Comparison of ENCODE assay signal across 14 cellular contexts in genomic region chr11:66915046-66915832, GRCh38. TPM values are rescaled to one million over a fixed set of nuclear protein-coding genes. Genes with fewer than 3 reads are reported as not detected.
DNase-seq lines count a peak whose midpoint lies in the region; ATAC-seq and TF ChIP-seq lines count a peak whose summit lies in the region.
"Had no signal": no experiment of that assay in that cellular context is flagged by ENCODE, and none has a peak within 500 bp of the region (broad histone marks: within the 10 kb centered on the region; RNA-seq: fewer than 3 reads in every experiment).

No MANE protein-coding gene starts in this region.

- H3K27me3 ChIP-seq in HUES48 (ENCODE audit: control insufficient read depth, insufficient read depth, low read length) (no peaks in the 10 kb centered on the region), psoas muscle (ENCODE audit: insufficient read depth in 3 of 3, low read length in 2 of 3) (no peaks in the 10 kb centered on the region)
- H3K27me3 ChIP-seq: sigmoid colon had no signal

- ATAC-seq in left colon (peak; percentile 25), psoas muscle (no peak)
- ATAC-seq: CD8-positive, alpha-beta T cell had no signal

- H3K9me3 ChIP-seq in HUES48 (ENCODE audit: control insufficient read depth, insufficient read depth, low read length) (no peaks in the 10 kb centered on the region), psoas muscle (no peaks in the 10 kb centered on the region)
- H3K9me3 ChIP-seq: sigmoid colon had no signal

- peak; percentile 61 for DNase-seq in astrocyte of the spinal cord (ENCODE audit: low read depth, low spot score)
- DNase-seq in left colon = no peak
- DNase-seq in activated gamma-delta T cell (lab: John Stamatoyannopoulos, UW) = no peak
- DNase-seq in GF-D8 (lab: John Stamatoyannopoulos, UW) = no peak
- DNase-seq in psoas muscle = no peak
- DNase-seq: activated naive CD4-positive, alpha-beta T cell treated with anti-CD3 and anti-CD28 coated beads, Interleukin-2, amount 10 ng/mL, durations not matched to agents 7 days and 5 days; CD8-positive, alpha-beta T cell; NCI-H226; sigmoid colon had no signal

- peak; percentile 10 for TF ChIP-seq CTCF in astrocyte of the spinal cord (IDR thresholded peaks at IDR 0.05; ENCODE audit: low read depth, low read length)
- no peak for TF ChIP-seq CTCF in psoas muscle (IDR thresholded peaks at IDR 0.05)

- H3K36me3 ChIP-seq in HUES48 (ENCODE audit: control insufficient read depth, insufficient read depth, low read length) (no peaks in the 10 kb centered on the region), psoas muscle (ENCODE audit: insufficient read depth in 1 of 2, low read depth in 1 of 2) (no peaks in the 10 kb centered on the region)
- H3K36me3 ChIP-seq: sigmoid colon had no signal

- H3K4me1 ChIP-seq in HUES48 (ENCODE audit: control insufficient read depth, insufficient read depth, low read length) = peaks cover 16% of the 10 kb centered on the region
- no peaks in the 10 kb centered on the region for H3K4me1 ChIP-seq in psoas muscle
- H3K4me1 ChIP-seq: sigmoid colon had no signal

- in situ Hi-C loops in astrocyte of the spinal cord (cut with HindIII; ENCODE audit: low sequenced_read_pairs) = no loop called here

- H3K4me3 ChIP-seq in HUES48 (ENCODE audit: low read depth, low read length) = no peak overlapping the region
- no peak overlapping the region for H3K4me3 ChIP-seq in astrocyte of the spinal cord (ENCODE audit: low read depth, low read length)
- H3K4me3 ChIP-seq in psoas muscle = no peak overlapping the region
- H3K4me3 ChIP-seq: sigmoid colon had no signal

- H3K27ac ChIP-seq in HUES48 (ENCODE audit: low read depth, low read length) (peak overlapping the region; percentile 33), temporal lobe (ENCODE audit: low read depth, low read length) (peak overlapping the region; percentile 88), psoas muscle (no peak overlapping the region)

- no peak overlapping the region for H3K9ac ChIP-seq in HUES48 (ENCODE audit: low read depth, low read length)

- intact Hi-C loops in left colon (cut with DNase I, micrococcal nuclease) (no loop called here), psoas muscle (cut with DNase I) (no loop called here)

- WGBS in psoas muscle, 3 donors = 81 to 88% (median 87%) methylated on average over 14 of the region's 14 CpGs

RNA-seq across cellular contexts. Expression of gene PC, which starts 42.9 kb away (rescaled TPM):
- total RNA-seq in left colon (10 to 100 TPM; 47.2 to 65.2 TPM), temporal lobe (11.1 TPM), psoas muscle (10 to 100 TPM; 16.7 to 33.0 (median 25.3) TPM)
- polyA plus RNA-seq in psoas muscle = 10 to 100 TPM; 11.1 to 48.8 (median 18.3) TPM

RNA-seq across cellular contexts. Expression of gene LRFN4, which starts 58.4 kb away (rescaled TPM):
- total RNA-seq in left colon (10 to 100 TPM; 32.7 to 46.3 TPM), temporal lobe (28.5 TPM), psoas muscle (10 to 100 TPM in 3 of 4 donors, 1 to 10 TPM in 1; 7.4 to 11.8 (median 10.7) TPM)
- 10 to 100 TPM in 2 of 3 donors, 1 to 10 TPM in 1; 8.5 to 16.6 (median 15.3) TPM for polyA plus RNA-seq in psoas muscle

RNA-seq across cellular contexts. Expression of gene C11orf86, which starts 59.9 kb away (rescaled TPM):
- total RNA-seq in left colon (10 to 100 TPM; 24.5 to 82.9 TPM), temporal lobe (not detected), psoas muscle (not detected)
- polyA plus RNA-seq in psoas muscle = under 1 TPM in 2 of 3 donors, not detected in 1; 0.04 to 0.10 TPM
- total RNA-seq: CD8-positive, alpha-beta T cell; myocyte; sigmoid colon; T-helper 2 cell treated with Interferon-gamma antibody and Interleukin-4, amounts not matched to agents 100 ng/mL and 5 ng/mL, for 36 hours had no signal
- polyA plus RNA-seq: keratinocyte had no signal

Comparison
In these comparisons a context has a peak if more than half of its experiments do, and no peak if none do; other contexts are left out.
1. RNA of gene C11orf86, which starts 59.9 kb away (total RNA-seq): 24.5 to 82.9 TPM in left colon; not detected in temporal lobe (single experiment) and not detected in psoas muscle; every median in the first group is over 10 times any median in the second.